Comparison of ENCODE assay signal across 9 cellular contexts in genomic region chr13:85828094-85828684, GRCh38. TPM values are rescaled to one million over a fixed set of nuclear protein-coding genes. Genes with fewer than 3 reads are reported as not detected.
DNase-seq lines count a peak whose midpoint lies in the region; ATAC-seq and TF ChIP-seq lines count a peak whose summit lies in the region.
"Had no signal": no experiment of that assay in that cellular context is flagged by ENCODE, and none has a peak within 500 bp of the region (broad histone marks: within the 10 kb centered on the region; RNA-seq: fewer than 3 reads in every experiment).

No MANE protein-coding gene starts in this region.

- peaks cover 0 to 5% (median under 1%) of the 10 kb centered on the region in 6 donors for H3K9me3 Mint-ChIP-seq in immature natural killer cell

- H3K27ac Mint-ChIP-seq in immature natural killer cell = no peak overlapping the region

- no peaks in the 10 kb centered on the region for H3K9me3 ChIP-seq in hepatocyte (ENCODE audit: low read depth)
- H3K9me3 ChIP-seq: BLaER1 treated with 17β-estradiol and CSF1 and Interleukin-3, amounts not matched to agents 10 nM and 100 nM had no signal

- peaks cover 0 to 2% (median 0%) of the 10 kb centered on the region in 3 donors for H3K27me3 Mint-ChIP-seq in immature natural killer cell (ENCODE audit: low read depth in 3 of 3)

- no peaks in the 10 kb centered on the region for H4K20me1 ChIP-seq in hepatocyte (ENCODE audit: insufficient read depth, poor library complexity, severe bottlenecking)
- H4K20me1 ChIP-seq: BLaER1 treated with 17β-estradiol and CSF1 and Interleukin-3, amounts not matched to agents 10 nM and 100 nM had no signal

- TF ChIP-seq CTCF in hepatocyte (IDR thresholded peaks at IDR 0.05; ENCODE audit: poor library complexity) = peak; percentile 80

- no peaks in the 10 kb centered on the region for H3K9me2 ChIP-seq in hepatocyte (replicated peaks; ENCODE audit: insufficient read depth)

- WGBS in hepatocyte (ENCODE audit: low lambda C conversion rate, missing lambda C conversion rate) = 68% methylated on average over 2 of the region's 2 CpGs

- DNase-seq in NCI-H1105 treated with DMSO at 0.1 percent for 48 hours (lab: John Stamatoyannopoulos, UW) (peak; percentile 12), NCI-H1105 (lab: John Stamatoyannopoulos, UW) (no peak), SK-N-DZ (ENCODE audit: low spot score) (peak; percentile 16), hepatocyte (ENCODE audit: low spot score) (peak; percentile 30), OCI-M2 (lab: John Stamatoyannopoulos, UW; ENCODE audit: unreplicated experiment) (no peak), immature natural killer cell (no peak)
- DNase-seq in stimulated activated CD4-positive, alpha-beta T cell treated with anti-CD3 and anti-CD28 coated beads, Interleukin-4, amount 100 ng/mL, for 1 hour = no peak

- H3K4me3 ChIP-seq in hepatocyte = no peak overlapping the region
- H3K4me3 ChIP-seq: BLaER1 treated with 17β-estradiol and CSF1 and Interleukin-3, amounts not matched to agents 10 nM and 100 nM had no signal

- ATAC-seq in HG02870 (IDR thresholded peaks at IDR 0.05; ENCODE audit: unreplicated experiment) = peak; percentile 59

- H3K4me1 Mint-ChIP-seq in immature natural killer cell = no peaks in the 10 kb centered on the region

- H3K4me2 ChIP-seq in hepatocyte = no peak overlapping the region
- H3K4me2 ChIP-seq: BLaER1 treated with 17β-estradiol and CSF1 and Interleukin-3, amounts not matched to agents 10 nM and 100 nM had no signal

- H3K4me1 ChIP-seq in hepatocyte (ENCODE audit: insufficient read depth) = no peaks in the 10 kb centered on the region
- H3K4me1 ChIP-seq: BLaER1 treated with 17β-estradiol and CSF1 and Interleukin-3, amounts not matched to agents 10 nM and 100 nM had no signal

- no peak overlapping the region for H2AFZ ChIP-seq in hepatocyte

- H3K36me3 Mint-ChIP-seq in immature natural killer cell = no peaks in the 10 kb centered on the region

- H3K4me3 Mint-ChIP-seq in immature natural killer cell = no peak overlapping the region

- H3K79me2 ChIP-seq in hepatocyte = no peaks in the 10 kb centered on the region

- no peaks in the 10 kb centered on the region for H3K27me3 ChIP-seq in hepatocyte
- H3K27me3 ChIP-seq: BLaER1 treated with 17β-estradiol and CSF1 and Interleukin-3, amounts not matched to agents 10 nM and 100 nM had no signal

- H3K36me3 ChIP-seq in hepatocyte (replicated peaks; ENCODE audit: insufficient read depth, low read depth) = no peaks in the 10 kb centered on the region
- H3K36me3 ChIP-seq: BLaER1 treated with 17β-estradiol and CSF1 and Interleukin-3, amounts not matched to agents 10 nM and 100 nM had no signal

- no peak overlapping the region for H3K27ac ChIP-seq in hepatocyte
- H3K27ac ChIP-seq: BLaER1 treated with 17β-estradiol and CSF1 and Interleukin-3, amounts not matched to agents 10 nM and 100 nM had no signal

RNA-seq across cellular contexts. Expression of gene SLITRK6, which starts 29.0 kb away (rescaled TPM):
- 71.6 and 72.2 TPM in 2 replicates for polyA plus RNA-seq in SK-N-DZ (2014; cell fraction: cytosol; rRNA removed)
- 50.5 and 52.9 TPM in 2 replicates for polyA plus RNA-seq in SK-N-DZ (2014; cell fraction: nucleus; rRNA removed)
- 22.4 and 24.6 TPM in 2 replicates for total RNA-seq in hepatocyte
- polyA plus RNA-seq in hepatocyte (8.6 and 9.8 TPM in 2 replicates), immature natural killer cell (not detected)

Comparison
In these comparisons a context has a peak if more than half of its experiments do, and no peak if none do; other contexts are left out.
1. DNase-seq: peak in NCI-H1105 treated with DMSO at 0.1 percent for 48 hours (single experiment), SK-N-DZ (single experiment) and hepatocyte (single experiment); none in NCI-H1105 (single experiment), stimulated activated CD4-positive, alpha-beta T cell treated with anti-CD3 and anti-CD28 coated beads, Interleukin-4, amount 100 ng/mL, for 1 hour (single experiment), OCI-M2 (single experiment) and immature natural killer cell (0 of 3).